Comparison of ENCODE assay signal across 9 cellular contexts in genomic region chr4:71187399-71188196, GRCh38.
DNase-seq lines count a peak whose midpoint lies in the region; ATAC-seq and TF ChIP-seq lines count a peak whose summit lies in the region.
"Had no signal": no experiment of that assay in that cellular context is flagged by ENCODE, and none has a peak within 500 bp of the region (broad histone marks: within the 10 kb centered on the region; RNA-seq: fewer than 3 reads in every experiment).

No MANE protein-coding gene starts in this region.

- H2AFZ ChIP-seq in KMS-11 (ENCODE audit: low read depth), result peak overlapping the region; percentile 86

- peak overlapping the region; percentile 39; the same call in 1 of the 2 replicates for H3K4me2 ChIP-seq in KMS-11

- no peak for TF ChIP-seq POLR2A in ovary (IDR thresholded peaks at IDR 0.05)

- 2 to 3% (median 3%) methylated on average over 27 to 46 of the region's 46 CpGs for WGBS in ovary, 3 donors

- no peaks in the 10 kb centered on the region for H3K79me2 ChIP-seq in KMS-11 (ENCODE audit: insufficient read depth, low read depth)

- no peaks in the 10 kb centered on the region for H4K20me1 ChIP-seq in KMS-11 (ENCODE audit: insufficient read depth)

- H3K27me3 ChIP-seq in KMS-11 (ENCODE audit: insufficient read depth, low read depth) (peaks cover 8% of the 10 kb centered on the region; the same call in 1 of the 2 replicates), ovary (no peaks in the 10 kb centered on the region)

- intact Hi-C loops in head of caudate nucleus (cut with DNase I) (no loop called here), ovary (cut with DNase I) (no loop called here)

- DNase-seq in NCI-H146 (lab: John Stamatoyannopoulos, UW), result peak; percentile 19
- no peak for DNase-seq in NCI-H146 treated with DMSO at 0.1 percent for 48 hours (lab: John Stamatoyannopoulos, UW; ENCODE audit: unreplicated experiment)
- peak; percentile 41 for DNase-seq in activated gamma-delta T cell (lab: John Stamatoyannopoulos, UW)
- DNase-seq in head of caudate nucleus, result peak in 40 of 42 donors; percentile 9 to 69 (median 28)
- peak in 3 of 5 donors; percentile 14 to 32 (median 21) for DNase-seq in ovary

- H3K4me1 ChIP-seq in KMS-11 (ENCODE audit: low read depth, poor library complexity, severe bottlenecking) (peaks cover 10% of the 10 kb centered on the region), ovary (ENCODE audit: insufficient read depth) (peaks cover 2% of the 10 kb centered on the region)

- H3K36me3 ChIP-seq in KMS-11 (ENCODE audit: insufficient read depth) (no peaks in the 10 kb centered on the region), ovary (no peaks in the 10 kb centered on the region)
- H3K36me3 ChIP-seq: adrenal gland had no signal

- H3K4me3 ChIP-seq in KMS-11 (IDR thresholded peaks at IDR 0.05; ENCODE audit: insufficient read depth, low read depth, low read length) (peak overlapping the region; percentile 85), ovary (peak overlapping the region; percentile 62)

- H3K9me3 ChIP-seq in ovary, result no peaks in the 10 kb centered on the region
- H3K9me3 ChIP-seq: adrenal gland had no signal

- no peak overlapping the region for H3K27ac ChIP-seq in KMS-11
- H3K27ac ChIP-seq in ovary, result no peak overlapping the region

- no peak for TF ChIP-seq EP300 in ovary (IDR thresholded peaks at IDR 0.05)

- ATAC-seq in GM18858 (IDR thresholded peaks at IDR 0.05; ENCODE audit: unreplicated experiment) (no peak), HG03469 (IDR thresholded peaks at IDR 0.05; ENCODE audit: unreplicated experiment) (no peak)

- no peak overlapping the region for H3K9ac ChIP-seq in KMS-11

- TF ChIP-seq CTCF in KMS-11 (conservative IDR thresholded peaks at IDR 0.05; ENCODE audit: low read depth, low read length) (no peak), ovary (IDR thresholded peaks at IDR 0.05) (no peak)
